8 cellular contexts compared by ENCODE assay signal in genomic region chr14:67674480-67675218, GRCh38. TPM values are rescaled to one million over a fixed set of nuclear protein-coding genes. Genes with fewer than 3 reads are reported as not detected.
DNase-seq lines count a peak whose midpoint lies in the region; ATAC-seq and TF ChIP-seq lines count a peak whose summit lies in the region.

Gene VTI1B (minus strand): TSS chr14:67674632. CDS start chr14:67674489, 143 bp downstream.

- peaks cover 0 to 13% of the 10 kb centered on the region in 2 donors for H3K36me3 ChIP-seq in ascending aorta

- TF ChIP-seq CTCF in ascending aorta (IDR thresholded peaks at IDR 0.05), result peak in 1 of 3 experiments; percentile 8

- intact Hi-C loops in ascending aorta (cut with DNase I), result loop anchor here (1.0 to 2.0 kb wide), 3 partner anchors 20 to 74 kb away; partner anchors contain the start of genes ARG2, PIGH and RDH11

- H3K27ac ChIP-seq in ascending aorta, result peak within 1 kb of the TSS; percentile 96 to 100

- peak within 1 kb of the TSS; percentile 86 to 97 for H3K4me3 ChIP-seq in ascending aorta

- ATAC-seq in GM18511 (IDR thresholded peaks at IDR 0.05; ENCODE audit: unreplicated experiment), result peak; percentile 92
- ATAC-seq in HG02943 (IDR thresholded peaks at IDR 0.05; ENCODE audit: low read depth, unreplicated experiment), result peak; percentile 77

- DNase-seq in NCI-H187 treated with DMSO at 0.1 percent for 48 hours (lab: John Stamatoyannopoulos, UW), result peak; percentile 39
- DNase-seq in T-helper 22 cell (ENCODE audit: low read depth), result peak; percentile 69
- peak in 1 of 2 donors; percentile 84 for DNase-seq in ascending aorta (ENCODE audit: low spot score in 2 of 2)
- peak; percentile 84 for DNase-seq in hepatic stellate cell (ENCODE audit: low spot score)
- peak; percentile 44 for DNase-seq in renal cortical epithelial cell (ENCODE audit: low read depth)
- no peak for DNase-seq in cortex of kidney (lab: John Stamatoyannopoulos, UW)

- H3K9me3 ChIP-seq in ascending aorta, result no peaks in the 10 kb centered on the region

- H3K27me3 ChIP-seq in ascending aorta, result no peaks in the 10 kb centered on the region

- peaks cover 3 to 25% of the 10 kb centered on the region in 2 donors for H3K4me1 ChIP-seq in ascending aorta

RNA-seq across cellular contexts. Expression of gene VTI1B, which starts in this region (rescaled TPM):
- 43.2 TPM for total RNA-seq in ascending aorta
- total RNA-seq in renal cortical epithelial cell, result 70.0 and 98.3 TPM in 2 replicates
